In the genomic region with DNA sequence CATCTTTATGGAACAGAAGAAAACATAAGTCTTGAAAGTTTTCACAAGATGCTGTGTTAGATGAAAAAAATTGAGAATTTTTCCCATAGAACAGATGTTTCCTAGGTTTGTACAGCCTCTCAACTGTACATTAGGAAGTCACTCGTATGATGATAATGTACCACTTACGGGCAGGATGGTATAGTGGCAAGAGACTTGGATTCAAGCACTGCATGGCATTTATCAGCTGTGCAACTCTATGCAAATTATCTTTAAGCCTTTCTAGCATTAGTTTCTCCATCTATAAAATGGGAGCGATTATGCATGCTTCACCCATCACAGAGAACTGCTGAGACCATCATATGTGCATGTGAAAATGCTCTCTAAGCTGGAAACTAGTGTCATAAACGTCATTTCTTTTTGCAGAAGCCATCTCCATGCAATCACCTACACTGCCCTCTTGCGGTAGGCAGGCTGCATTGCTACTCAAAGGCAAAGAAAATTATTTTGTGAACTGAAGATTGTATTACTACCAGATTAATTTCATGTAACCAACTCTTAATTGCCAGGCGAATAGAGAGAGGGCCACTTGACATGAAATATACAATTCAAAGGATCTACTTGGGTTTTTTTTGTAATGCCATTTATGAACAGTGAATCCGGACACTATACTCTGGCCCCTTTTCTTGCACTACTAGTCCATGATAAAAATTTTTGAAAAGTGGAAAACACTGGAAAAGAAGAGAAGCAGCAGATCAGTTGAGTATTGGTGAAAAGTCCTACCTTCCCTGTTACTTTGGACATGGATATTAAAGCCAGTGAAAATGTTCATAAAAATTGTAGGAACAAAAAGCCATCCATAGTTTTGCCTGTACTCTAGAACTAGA, we compare ENCODE assay signal across 8 cellular contexts.
DNase-seq lines count a peak whose midpoint lies in the region; ATAC-seq and TF ChIP-seq lines count a peak whose summit lies in the region.

No MANE protein-coding gene starts in this region.

- peaks cover 5% of the 10 kb centered on the region; the same call in 1 of the 2 replicates for H3K4me1 ChIP-seq in DOHH2 (ENCODE audit: control insufficient read depth, low read length)

- H3K4me2 ChIP-seq in DOHH2 (ENCODE audit: low read length), result no peak overlapping the region

- DNase-seq in SK-MEL-5 (ENCODE audit: low read depth, low spot score) (peak; percentile 83), amniotic epithelial cell (ENCODE audit: low read depth) (peak; percentile 48), inferior parietal cortex (ENCODE audit: extremely low spot score) (peak; percentile 80), islet precursor cell (no peak)
- DNase-seq in stimulated activated CD4-positive, alpha-beta T cell treated with anti-CD3 and anti-CD28 coated beads, Interleukin-4, amount 100 ng/mL, for 1 hour, result peak; percentile 42

- H3K9me2 ChIP-seq in DOHH2 (replicated peaks; ENCODE audit: control insufficient read depth, low read length), result no peaks in the 10 kb centered on the region

- peaks cover 12% of the 10 kb centered on the region; the same call in 1 of the 2 replicates for H4K20me1 ChIP-seq in DOHH2 (ENCODE audit: control insufficient read depth, insufficient read depth, low read depth, low read length)

- in situ Hi-C loops in SK-MEL-5 (cut with HindIII; ENCODE audit: low pct_unique_long_range_greater_than_20kb, low sequenced_read_pairs), result no loop called here

- H3K27ac ChIP-seq in DOHH2 (ENCODE audit: low read depth, low read length), result no peak overlapping the region

- 0 out of 2 replicates have a peak, but pooled peaks cover 4% of the 10 kb centered on the region for H3F3A ChIP-seq in DOHH2 (ENCODE audit: control insufficient read depth, insufficient read depth)

- peak; percentile 100 for TF ChIP-seq CTCF in DOHH2 (IDR thresholded peaks at IDR 0.05; ENCODE audit: low read depth, low read length, poor library complexity, severe bottlenecking)

- TF ChIP-seq EP300 in Ishikawa (IDR thresholded peaks at IDR 0.05; ENCODE audit: borderline replicate concordance), result no peak

- no peaks in the 10 kb centered on the region for H3K9me3 ChIP-seq in DOHH2 (ENCODE audit: control insufficient read depth, insufficient read depth, low read length)

- no peak for ATAC-seq in GM18511 (IDR thresholded peaks at IDR 0.05; ENCODE audit: unreplicated experiment)

- TF ChIP-seq RAD21 in Ishikawa (IDR thresholded peaks at IDR 0.05; ENCODE audit: low read depth), result peak; percentile 65

- H3K36me3 ChIP-seq in DOHH2 (ENCODE audit: control insufficient read depth, low read length), result no peaks in the 10 kb centered on the region

- H3K27me3 ChIP-seq in DOHH2 (ENCODE audit: control insufficient read depth, low read length), result no peaks in the 10 kb centered on the region

- peaks cover 54% of the 10 kb centered on the region for H3K79me2 ChIP-seq in DOHH2 (ENCODE audit: control insufficient read depth, low read length)

- no peak overlapping the region for H3K4me3 ChIP-seq in DOHH2 (ENCODE audit: low read length)

TF ChIP-seq in Ishikawa, 13 proteins besides CTCF, POLR2A, EP300 and RAD21:
- TF ChIP-seq, protein P1, sequence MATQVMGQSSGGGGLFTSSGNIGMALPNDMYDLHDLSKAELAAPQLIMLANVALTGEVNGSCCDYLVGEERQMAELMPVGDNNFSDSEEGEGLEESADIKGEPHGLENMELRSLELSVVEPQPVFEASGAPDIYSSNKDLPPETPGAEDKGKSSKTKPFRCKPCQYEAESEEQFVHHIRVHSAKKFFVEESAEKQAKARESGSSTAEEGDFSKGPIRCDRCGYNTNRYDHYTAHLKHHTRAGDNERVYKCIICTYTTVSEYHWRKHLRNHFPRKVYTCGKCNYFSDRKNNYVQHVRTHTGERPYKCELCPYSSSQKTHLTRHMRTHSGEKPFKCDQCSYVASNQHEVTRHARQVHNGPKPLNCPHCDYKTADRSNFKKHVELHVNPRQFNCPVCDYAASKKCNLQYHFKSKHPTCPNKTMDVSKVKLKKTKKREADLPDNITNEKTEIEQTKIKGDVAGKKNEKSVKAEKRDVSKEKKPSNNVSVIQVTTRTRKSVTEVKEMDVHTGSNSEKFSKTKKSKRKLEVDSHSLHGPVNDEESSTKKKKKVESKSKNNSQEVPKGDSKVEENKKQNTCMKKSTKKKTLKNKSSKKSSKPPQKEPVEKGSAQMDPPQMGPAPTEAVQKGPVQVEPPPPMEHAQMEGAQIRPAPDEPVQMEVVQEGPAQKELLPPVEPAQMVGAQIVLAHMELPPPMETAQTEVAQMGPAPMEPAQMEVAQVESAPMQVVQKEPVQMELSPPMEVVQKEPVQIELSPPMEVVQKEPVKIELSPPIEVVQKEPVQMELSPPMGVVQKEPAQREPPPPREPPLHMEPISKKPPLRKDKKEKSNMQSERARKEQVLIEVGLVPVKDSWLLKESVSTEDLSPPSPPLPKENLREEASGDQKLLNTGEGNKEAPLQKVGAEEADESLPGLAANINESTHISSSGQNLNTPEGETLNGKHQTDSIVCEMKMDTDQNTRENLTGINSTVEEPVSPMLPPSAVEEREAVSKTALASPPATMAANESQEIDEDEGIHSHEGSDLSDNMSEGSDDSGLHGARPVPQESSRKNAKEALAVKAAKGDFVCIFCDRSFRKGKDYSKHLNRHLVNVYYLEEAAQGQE (IDR thresholded peaks at IDR 0.05; ENCODE audit: low read depth), result no peak
- TF ChIP-seq NFIC (IDR thresholded peaks at IDR 0.05) (no peak), TEAD4 (IDR thresholded peaks at IDR 0.05) (0 out of 2 replicates have a peak, but pooled peaks have one; percentile 26)
- TF ChIP-seq, protein P2, sequence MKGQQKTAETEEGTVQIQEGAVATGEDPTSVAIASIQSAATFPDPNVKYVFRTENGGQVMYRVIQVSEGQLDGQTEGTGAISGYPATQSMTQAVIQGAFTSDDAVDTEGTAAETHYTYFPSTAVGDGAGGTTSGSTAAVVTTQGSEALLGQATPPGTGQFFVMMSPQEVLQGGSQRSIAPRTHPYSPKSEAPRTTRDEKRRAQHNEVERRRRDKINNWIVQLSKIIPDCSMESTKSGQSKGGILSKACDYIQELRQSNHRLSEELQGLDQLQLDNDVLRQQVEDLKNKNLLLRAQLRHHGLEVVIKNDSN (IDR thresholded peaks at IDR 0.05), result no peak
